8 cellular contexts compared by ENCODE assay signal in genomic region chr2:102618452-102619413, GRCh38.
DNase-seq lines count a peak whose midpoint lies in the region; ATAC-seq lines count a peak whose summit lies in the region.

No MANE protein-coding gene starts in this region.

- H3K27ac ChIP-seq in ACC112 (ENCODE audit: low read depth, low read length) (no peak overlapping the region), skin epidermis (peak overlapping the region in 1 of 21 experiments; percentile 9)

- no peak overlapping the region for H3K27ac Mint-ChIP-seq in activated naive CD8-positive, alpha-beta T cell

- H3K9me3 ChIP-seq in iPS-18c (ENCODE audit: control insufficient read depth, insufficient read depth, low read length) = peaks cover 2% of the 10 kb centered on the region

- H3K79me2 ChIP-seq in ACC112 (ENCODE audit: control insufficient read depth, insufficient read depth, low read length, unreplicated experiment) = no peaks in the 10 kb centered on the region

- H3K27me3 Mint-ChIP-seq in activated naive CD8-positive, alpha-beta T cell = peaks cover 44% of the 10 kb centered on the region

- no peaks in the 10 kb centered on the region for H3K4me1 ChIP-seq in ACC112 (ENCODE audit: control insufficient read depth, insufficient read depth, low read length, unreplicated experiment)

- peak overlapping the region; percentile 67 for H2AFZ ChIP-seq in ACC112 (ENCODE audit: low read length, unreplicated experiment)

- peak overlapping the region; percentile 78 for H3K4me3 ChIP-seq in ACC112 (ENCODE audit: low read depth, low read length)
- peak overlapping the region; percentile 54 for H3K4me3 ChIP-seq in iPS-18c (ENCODE audit: insufficient read depth, low read depth, low read length)
- peak overlapping the region; percentile 10 to 50 (median 32) for H3K4me3 ChIP-seq in skin epidermis

- peak; percentile 2 for DNase-seq in HCEC 1CT
- DNase-seq in AG08395 (ENCODE audit: low spot score) = no peak

- peaks cover 12% of the 10 kb centered on the region for H3K4me1 Mint-ChIP-seq in activated naive CD8-positive, alpha-beta T cell (ENCODE audit: low read depth)

- H3K36me3 Mint-ChIP-seq in activated naive CD8-positive, alpha-beta T cell = no peaks in the 10 kb centered on the region

- peak overlapping the region; percentile 76 for H3K4me3 Mint-ChIP-seq in activated naive CD8-positive, alpha-beta T cell

- peaks cover 93% of the 10 kb centered on the region for H3K27me3 ChIP-seq in ACC112 (ENCODE audit: insufficient read depth, low read length)

- H3K36me3 ChIP-seq in ACC112 (ENCODE audit: insufficient read depth, low read length) = no peaks in the 10 kb centered on the region

- H3K9me3 Mint-ChIP-seq in activated naive CD8-positive, alpha-beta T cell (ENCODE audit: low read depth) = no peaks in the 10 kb centered on the region

- ATAC-seq in GM19023 (IDR thresholded peaks at IDR 0.05; ENCODE audit: unreplicated experiment) (no peak), GM21381 (IDR thresholded peaks at IDR 0.05; ENCODE audit: unreplicated experiment) (no peak)
